In genomic region chr5:179180921-179181645, GRCh38 we compare ENCODE assay signal across 30 cellular contexts.
"Had no signal": no experiment of that assay in that cellular context is flagged by ENCODE, and none has a peak within 500 bp of the region (broad histone marks: within the 10 kb centered on the region; RNA-seq: fewer than 3 reads in every experiment).

No MANE protein-coding gene starts in this region.

- DNase-seq: activated CD4-positive, alpha-beta memory T cell treated with anti-CD3 and anti-CD28 coated beads, Interleukin-2, amount 10 ng/mL, durations not matched to agents 7 days and 5 days; activated CD4-positive, alpha-beta T cell treated with anti-CD3 and anti-CD28 coated beads, Interleukin-2, amount 10 ng/mL, durations not matched to agents 7 days and 5 days; activated CD4-positive, CD25-positive, alpha-beta regulatory T cell treated with anti-CD3 and anti-CD28 coated beads, Interleukin-2, amount 50 U/mL, for 72 hours; activated CD8-positive, alpha-beta memory T cell treated with anti-CD3 and anti-CD28 coated beads, Interleukin-2, amount 50 U/mL, for 48 hours; activated gamma-delta T cell; activated naive CD4-positive, alpha-beta T cell treated with anti-CD3 and anti-CD28 coated beads, Interleukin-2, amount 10 ng/mL, durations not matched to agents 7 days and 5 days; activated naive CD8-positive, alpha-beta T cell treated with anti-CD3 and anti-CD28 coated beads, Interleukin-2, amount 10 ng/mL, durations not matched to agents 7 days and 5 days; activated T-cell treated with anti-CD3 and anti-CD28 coated beads, Interleukin-2, amount 50 U/mL, for 24 hours; brain microvascular endothelial cell; endodermal cell; foreskin fibroblast; head of caudate nucleus; kidney glomerular epithelial cell; naive B cell; small intestine; stimulated activated CD4-positive, alpha-beta T cell treated with anti-CD3 and anti-CD28 coated beads, Interleukin-1b, Interleukin-23, amount 100 ng/mL, for 48 hours; stimulated activated CD4-positive, alpha-beta T cell treated with anti-CD3 and anti-CD28 coated beads, Interleukin-4, amount 100 ng/mL, for 4 hours; stimulated activated CD8-positive, alpha-beta memory T cell treated with anti-CD3 and anti-CD28 coated beads, Interleukin-4, amount 100 ng/mL, for 48 hours; stimulated activated naive B cell treated with anti-CD40 and anti-IgM and Interleukin-4, amounts not matched to agents 10 μg/mL and 1 μg/mL and 100 μg/mL, for 72 hours; stomach; SW 1271; T1000; thyroid gland; upper lobe of right lung had no signal

- H3K9me3 ChIP-seq: neutrophil, thyroid gland, upper lobe of right lung had no signal

- H3K4me3 ChIP-seq: stomach, thyroid gland, upper lobe of right lung had no signal

- H3K4me3 Mint-ChIP-seq: activated CD4-positive, alpha-beta memory T cell treated with anti-CD3 and anti-CD28 coated beads, Interleukin-2, amount 10 ng/mL, durations not matched to agents 7 days and 5 days; activated CD4-positive, alpha-beta T cell treated with anti-CD3 and anti-CD28 coated beads, Interleukin-2, amount 10 ng/mL, durations not matched to agents 7 days and 5 days; activated naive CD4-positive, alpha-beta T cell treated with anti-CD3 and anti-CD28 coated beads, Interleukin-2, amount 10 ng/mL, durations not matched to agents 7 days and 5 days; activated naive CD8-positive, alpha-beta T cell treated with anti-CD3 and anti-CD28 coated beads, Interleukin-2, amount 10 ng/mL, durations not matched to agents 7 days and 5 days; activated T-cell treated with anti-CD3 and anti-CD28 coated beads, Interleukin-2, amount 50 U/mL, for 24 hours; endodermal cell; mesothelial cell of epicardium; stimulated activated naive B cell treated with anti-CD40 and anti-IgM and Interleukin-4, amounts not matched to agents 10 μg/mL and 1 μg/mL and 100 μg/mL, for 72 hours; T-helper 1 cell treated with Interleukin-12 subunit alpha and Interleukin-12 subunit beta and Interleukin-4 antibody, amounts not matched to agents 30 μg/mL and 1 μg/mL, for 36 hours had no signal

- H3K27ac ChIP-seq: brain microvascular endothelial cell, neutrophil, stomach, thyroid gland, upper lobe of right lung had no signal

- H3K36me3 ChIP-seq: brain microvascular endothelial cell, neutrophil, thyroid gland, upper lobe of right lung had no signal

- H3K27ac Mint-ChIP-seq: activated CD4-positive, alpha-beta memory T cell treated with anti-CD3 and anti-CD28 coated beads, Interleukin-2, amount 10 ng/mL, durations not matched to agents 7 days and 5 days; activated CD4-positive, alpha-beta T cell treated with anti-CD3 and anti-CD28 coated beads, Interleukin-2, amount 10 ng/mL, durations not matched to agents 7 days and 5 days; activated naive CD4-positive, alpha-beta T cell treated with anti-CD3 and anti-CD28 coated beads, Interleukin-2, amount 10 ng/mL, durations not matched to agents 7 days and 5 days; activated naive CD8-positive, alpha-beta T cell treated with anti-CD3 and anti-CD28 coated beads, Interleukin-2, amount 10 ng/mL, durations not matched to agents 7 days and 5 days; activated T-cell treated with anti-CD3 and anti-CD28 coated beads, Interleukin-2, amount 50 U/mL, for 24 hours; endodermal cell; mesothelial cell of epicardium; naive B cell; progenitor cell of endocrine pancreas; stimulated activated naive B cell treated with anti-CD40 and anti-IgM and Interleukin-4, amounts not matched to agents 10 μg/mL and 1 μg/mL and 100 μg/mL, for 72 hours; T-helper 1 cell treated with Interleukin-12 subunit alpha and Interleukin-12 subunit beta and Interleukin-4 antibody, amounts not matched to agents 30 μg/mL and 1 μg/mL, for 36 hours had no signal

- H3K9me3 Mint-ChIP-seq: activated CD4-positive, alpha-beta memory T cell treated with anti-CD3 and anti-CD28 coated beads, Interleukin-2, amount 10 ng/mL, durations not matched to agents 7 days and 5 days; activated CD4-positive, alpha-beta T cell treated with anti-CD3 and anti-CD28 coated beads, Interleukin-2, amount 10 ng/mL, durations not matched to agents 7 days and 5 days; activated naive CD4-positive, alpha-beta T cell treated with anti-CD3 and anti-CD28 coated beads, Interleukin-2, amount 10 ng/mL, durations not matched to agents 7 days and 5 days; activated naive CD8-positive, alpha-beta T cell treated with anti-CD3 and anti-CD28 coated beads, Interleukin-2, amount 10 ng/mL, durations not matched to agents 7 days and 5 days had no signal

- H3K4me1 Mint-ChIP-seq: activated CD4-positive, alpha-beta memory T cell treated with anti-CD3 and anti-CD28 coated beads, Interleukin-2, amount 10 ng/mL, durations not matched to agents 7 days and 5 days; activated CD4-positive, alpha-beta T cell treated with anti-CD3 and anti-CD28 coated beads, Interleukin-2, amount 10 ng/mL, durations not matched to agents 7 days and 5 days; activated naive CD4-positive, alpha-beta T cell treated with anti-CD3 and anti-CD28 coated beads, Interleukin-2, amount 10 ng/mL, durations not matched to agents 7 days and 5 days; stimulated activated naive B cell treated with anti-CD40 and anti-IgM and Interleukin-4, amounts not matched to agents 10 μg/mL and 1 μg/mL and 100 μg/mL, for 72 hours had no signal

- H3K27me3 Mint-ChIP-seq: activated CD4-positive, alpha-beta memory T cell treated with anti-CD3 and anti-CD28 coated beads, Interleukin-2, amount 10 ng/mL, durations not matched to agents 7 days and 5 days; activated CD4-positive, alpha-beta T cell treated with anti-CD3 and anti-CD28 coated beads, Interleukin-2, amount 10 ng/mL, durations not matched to agents 7 days and 5 days had no signal

- H3K4me1 ChIP-seq: stomach, thyroid gland, upper lobe of right lung had no signal

- H3K27me3 ChIP-seq: brain microvascular endothelial cell, thyroid gland, upper lobe of right lung had no signal

- ATAC-seq: esophagus mucosa; sciatic nerve; stimulated activated naive B cell treated with anti-CD40 and anti-IgM and Interleukin-4, amounts not matched to agents 10 μg/mL and 1 μg/mL and 100 μg/mL, for 72 hours; upper lobe of right lung had no signal

- H3K36me3 Mint-ChIP-seq: activated naive CD4-positive, alpha-beta T cell treated with anti-CD3 and anti-CD28 coated beads, Interleukin-2, amount 10 ng/mL, durations not matched to agents 7 days and 5 days; activated naive CD8-positive, alpha-beta T cell treated with anti-CD3 and anti-CD28 coated beads, Interleukin-2, amount 10 ng/mL, durations not matched to agents 7 days and 5 days; naive B cell had no signal
